2 cellular contexts compared by ENCODE assay signal in genomic region chr1:2394761-2395160, GRCh38.
TF ChIP-seq lines count a peak whose summit lies in the region.

No MANE protein-coding gene starts in this region.

TF ChIP-seq in HepG2, 621 proteins besides CTCF, POLR2A, EP300 and RAD21:
- TF ChIP-seq ZFP91 (CRISPR knock-in tag; IDR thresholded peaks at IDR 0.05; ENCODE audit: borderline replicate concordance), result no peak
- 0 out of 2 replicates have a peak, but pooled peaks have one; percentile 49 for TF ChIP-seq ZNF563 (CRISPR knock-in tag; IDR thresholded peaks at IDR 0.05)
- TF ChIP-seq ZNF766 (CRISPR knock-in tag; IDR thresholded peaks at IDR 0.05; ENCODE audit: borderline replicate concordance), result no peak
- no peak for TF ChIP-seq ZNF367 (CRISPR knock-in tag; IDR thresholded peaks at IDR 0.05; ENCODE audit: borderline replicate concordance)
- no peak for TF ChIP-seq ZNF503 (CRISPR knock-in tag; IDR thresholded peaks at IDR 0.05)

TF ChIP-seq in GM12891, 5 proteins besides CTCF, POLR2A, EP300 and RAD21:
- TF ChIP-seq SPI1 (IDR thresholded peaks at IDR 0.05; ENCODE audit: low read depth, low read length) (no peak), POLR2AphosphoS5 (IDR thresholded peaks at IDR 0.05; ENCODE audit: low read depth, low read length) (no peak; the same call in 1 of the 2 replicates), TAF1 (IDR thresholded peaks at IDR 0.05; ENCODE audit: low read depth, low read length) (no peak), PAX5 (IDR thresholded peaks at IDR 0.05; ENCODE audit: insufficient read depth, low read length, severe bottlenecking) (no peak), POU2F2 (IDR thresholded peaks at IDR 0.05; ENCODE audit: low read depth, low read length) (no peak)
TF ChIP-seq in GM12891: peak in this region for 0.
